In genomic region chr21:42512346-42513034, GRCh38 we compare ENCODE assay signal across 13 cellular contexts. TPM values are rescaled to one million over a fixed set of nuclear protein-coding genes. Genes with fewer than 3 reads are reported as not detected.
DNase-seq lines count a peak whose midpoint lies in the region; ATAC-seq lines count a peak whose summit lies in the region.
"Had no signal": no experiment of that assay in that cellular context is flagged by ENCODE, and none has a peak within 500 bp of the region (broad histone marks: within the 10 kb centered on the region; RNA-seq: fewer than 3 reads in every experiment).

No MANE protein-coding gene starts in this region.

- H3K27ac Mint-ChIP-seq in activated naive CD4-positive, alpha-beta T cell treated with anti-CD3 and anti-CD28 coated beads for 36 hours: no peak overlapping the region
- H3K27ac Mint-ChIP-seq in activated CD4-positive, alpha-beta memory T cell treated with anti-CD3 and anti-CD28 coated beads for 36 hours: no peak overlapping the region
- peak overlapping the region in 5 of 6 donors; percentile 15 to 70 (median 47) for H3K27ac Mint-ChIP-seq in immature natural killer cell
- peak overlapping the region in 1 of 2 donors; percentile 11 for H3K27ac Mint-ChIP-seq in stimulated activated naive CD8-positive, alpha-beta T cell treated with anti-CD3 and anti-CD28 coated beads, Interleukin-15, amount 100 ng/mL, for 72 hours

- intact Hi-C loops in activated naive CD4-positive, alpha-beta T cell treated with anti-CD3 and anti-CD28 coated beads for 36 hours (cut with micrococcal nuclease): loop anchor here (5.0 kb wide), 1 partner anchor 100 kb away; no protein-coding TSS in a partner anchor
- intact Hi-C loops in activated CD4-positive, alpha-beta memory T cell treated with anti-CD3 and anti-CD28 coated beads for 36 hours (cut with micrococcal nuclease): no loop called here

- peaks cover 25% of the 10 kb centered on the region for H3K4me1 Mint-ChIP-seq in activated naive CD4-positive, alpha-beta T cell treated with anti-CD3 and anti-CD28 coated beads for 36 hours (ENCODE audit: low read depth)
- H3K4me1 Mint-ChIP-seq in activated CD4-positive, alpha-beta memory T cell treated with anti-CD3 and anti-CD28 coated beads for 36 hours (ENCODE audit: low read depth): peaks cover 24% of the 10 kb centered on the region
- peaks cover 13 to 19% of the 10 kb centered on the region in 2 donors for H3K4me1 Mint-ChIP-seq in immature natural killer cell
- H3K4me1 Mint-ChIP-seq in stimulated activated naive CD8-positive, alpha-beta T cell treated with anti-CD3 and anti-CD28 coated beads, Interleukin-15, amount 100 ng/mL, for 72 hours: peaks cover 42% of the 10 kb centered on the region

- CTCF ChIA-PET in activated naive CD4-positive, alpha-beta T cell treated with anti-CD3 and anti-CD28 coated beads for 36 hours (lab: Charles Lee): interaction anchor here (0.6 kb wide), 1 partner anchor 16 kb away, joined by 3 read pairs; no protein-coding TSS in a partner anchor
- CTCF ChIA-PET in activated CD4-positive, alpha-beta memory T cell treated with anti-CD3 and anti-CD28 coated beads for 36 hours (lab: Charles Lee): interaction anchor here (1.4 kb wide), 1 partner anchor 13 kb away, joined by 4 read pairs; no protein-coding TSS in a partner anchor

- peak overlapping the region; percentile 75 for H3K4me3 Mint-ChIP-seq in activated naive CD4-positive, alpha-beta T cell treated with anti-CD3 and anti-CD28 coated beads for 36 hours
- peak overlapping the region; percentile 42 for H3K4me3 Mint-ChIP-seq in activated CD4-positive, alpha-beta memory T cell treated with anti-CD3 and anti-CD28 coated beads for 36 hours
- H3K4me3 Mint-ChIP-seq in immature natural killer cell: peak overlapping the region; percentile 74 to 90 (median 86)
- peak overlapping the region; percentile 27 to 37 for H3K4me3 Mint-ChIP-seq in stimulated activated naive CD8-positive, alpha-beta T cell treated with anti-CD3 and anti-CD28 coated beads, Interleukin-15, amount 100 ng/mL, for 72 hours

- peaks cover 7% of the 10 kb centered on the region for H3K36me3 Mint-ChIP-seq in activated naive CD4-positive, alpha-beta T cell treated with anti-CD3 and anti-CD28 coated beads for 36 hours (ENCODE audit: low read depth)
- H3K36me3 Mint-ChIP-seq in activated CD4-positive, alpha-beta memory T cell treated with anti-CD3 and anti-CD28 coated beads for 36 hours: peaks cover 4% of the 10 kb centered on the region
- peaks cover 4 to 7% (median 5%) of the 10 kb centered on the region in 3 donors for H3K36me3 Mint-ChIP-seq in immature natural killer cell

- ATAC-seq in stimulated activated naive CD8-positive, alpha-beta T cell treated with anti-CD3 and anti-CD28 coated beads, Interleukin-15, amount 100 ng/mL, for 72 hours: no peak
- no peak for ATAC-seq in GM18502 (IDR thresholded peaks at IDR 0.05; ENCODE audit: poor library complexity, unreplicated experiment)
- ATAC-seq: PC-3 had no signal

- DNase-seq in activated naive CD4-positive, alpha-beta T cell treated with anti-CD3 and anti-CD28 coated beads for 36 hours: no peak
- no peak for DNase-seq in activated naive CD4-positive, alpha-beta T cell (lab: John Stamatoyannopoulos, UW)
- no peak for DNase-seq in activated CD4-positive, alpha-beta memory T cell treated with anti-CD3 and anti-CD28 coated beads for 36 hours
- DNase-seq in immature natural killer cell: no peak
- DNase-seq in stimulated activated naive CD8-positive, alpha-beta T cell treated with anti-CD3 and anti-CD28 coated beads, Interleukin-15, amount 100 ng/mL, for 72 hours: no peak
- DNase-seq in nucleus accumbens (lab: John Stamatoyannopoulos, UW): no peak
- no peak for DNase-seq in midbrain (lab: John Stamatoyannopoulos, UW)
- DNase-seq: NCI-H187 treated with DMSO at 0.1 percent for 48 hours, PC-3, T-helper 9 cell had no signal

- H3K9me3 Mint-ChIP-seq in activated naive CD4-positive, alpha-beta T cell treated with anti-CD3 and anti-CD28 coated beads for 36 hours: no peaks in the 10 kb centered on the region
- H3K9me3 Mint-ChIP-seq in activated CD4-positive, alpha-beta memory T cell treated with anti-CD3 and anti-CD28 coated beads for 36 hours: no peaks in the 10 kb centered on the region
- H3K9me3 Mint-ChIP-seq in immature natural killer cell: no peaks in the 10 kb centered on the region
- H3K9me3 Mint-ChIP-seq in stimulated activated naive CD8-positive, alpha-beta T cell treated with anti-CD3 and anti-CD28 coated beads, Interleukin-15, amount 100 ng/mL, for 72 hours: no peaks in the 10 kb centered on the region

- H3K27me3 Mint-ChIP-seq in activated naive CD4-positive, alpha-beta T cell treated with anti-CD3 and anti-CD28 coated beads for 36 hours (ENCODE audit: low read depth): no peaks in the 10 kb centered on the region
- no peaks in the 10 kb centered on the region for H3K27me3 Mint-ChIP-seq in activated CD4-positive, alpha-beta memory T cell treated with anti-CD3 and anti-CD28 coated beads for 36 hours
- peaks cover 0 to 6% (median 2%) of the 10 kb centered on the region in 3 donors for H3K27me3 Mint-ChIP-seq in immature natural killer cell (ENCODE audit: low read depth in 3 of 3)
- H3K27me3 Mint-ChIP-seq in stimulated activated naive CD8-positive, alpha-beta T cell treated with anti-CD3 and anti-CD28 coated beads, Interleukin-15, amount 100 ng/mL, for 72 hours: no peaks in the 10 kb centered on the region

- POLR2A ChIA-PET in activated CD4-positive, alpha-beta memory T cell treated with anti-CD3 and anti-CD28 coated beads for 36 hours (lab: Charles Lee): interaction anchor here (2.8 kb wide), 1 partner anchor 15 kb away, joined by 25 read pairs; no protein-coding TSS in a partner anchor

RNA-seq across cellular contexts. Expression of gene SLC37A1, which starts 1.2 kb away (rescaled TPM):
- 10 to 100 TPM; 18.4 to 18.7 TPM for total RNA-seq in activated naive CD4-positive, alpha-beta T cell treated with anti-CD3 and anti-CD28 coated beads for 36 hours
- total RNA-seq in activated CD4-positive, alpha-beta memory T cell treated with anti-CD3 and anti-CD28 coated beads for 36 hours: 10 to 100 TPM; 21.1 to 21.2 TPM
- 1 to 10 TPM in 2 of 3 donors, under 1 TPM in 1; 0.09 to 6.3 (median 3.0) TPM for polyA plus RNA-seq in immature natural killer cell

RNA-seq across cellular contexts. Expression of gene RSPH1, which starts 16.5 kb away (rescaled TPM):
- under 1 TPM in 1 of 2 experiments, not detected in 1; 0.22 TPM for total RNA-seq in activated naive CD4-positive, alpha-beta T cell treated with anti-CD3 and anti-CD28 coated beads for 36 hours
- total RNA-seq in activated CD4-positive, alpha-beta memory T cell treated with anti-CD3 and anti-CD28 coated beads for 36 hours: under 1 TPM; 0.38 to 0.53 TPM
- under 1 TPM in 1 of 3 donors, not detected in 2; 0.37 TPM for polyA plus RNA-seq in immature natural killer cell
- total RNA-seq: glomerular endothelial cell, HepG2 had no signal
- polyA plus RNA-seq: HepG2 had no signal

Comparison
In these comparisons a context has a peak if more than half of its experiments do, and no peak if none do; other contexts are left out.
1. H3K27ac Mint-ChIP-seq: peak in immature natural killer cell (5 of 6); none in activated naive CD4-positive, alpha-beta T cell treated with anti-CD3 and anti-CD28 coated beads for 36 hours (single experiment) and activated CD4-positive, alpha-beta memory T cell treated with anti-CD3 and anti-CD28 coated beads for 36 hours (single experiment).
2. H3K4me3 Mint-ChIP-seq: peak in every context shown above with its lines; median percentile 86 in immature natural killer cell; 75 in activated naive CD4-positive, alpha-beta T cell treated with anti-CD3 and anti-CD28 coated beads for 36 hours; 42 in activated CD4-positive, alpha-beta memory T cell treated with anti-CD3 and anti-CD28 coated beads for 36 hours; 32 in stimulated activated naive CD8-positive, alpha-beta T cell treated with anti-CD3 and anti-CD28 coated beads, Interleukin-15, amount 100 ng/mL, for 72 hours.